Comparison of ENCODE assay signal across 27 cellular contexts in genomic region chr10:21604651-21605050, GRCh38.
"Had no signal": no experiment of that assay in that cellular context is flagged by ENCODE, and none has a peak within 500 bp of the region (broad histone marks: within the 10 kb centered on the region; RNA-seq: fewer than 3 reads in every experiment).

No MANE protein-coding gene starts in this region.

- H3K27ac ChIP-seq: breast epithelium, epithelial cell of prostate, esophagus squamous epithelium, heart right ventricle, left ventricle myocardium inferior, parathyroid adenoma, right lobe of liver, thoracic aorta had no signal

- H3K27ac Mint-ChIP-seq: activated CD8-positive, alpha-beta memory T cell treated with anti-CD3 and anti-CD28 coated beads, Interleukin-2, amount 10 ng/mL, durations not matched to agents 7 days and 5 days; activated CD8-positive, alpha-beta T cell treated with anti-CD3 and anti-CD28 coated beads, Interleukin-2, amount 10 ng/mL, durations not matched to agents 7 days and 5 days; activated naive CD4-positive, alpha-beta T cell treated with anti-CD3 and anti-CD28 coated beads, Interleukin-2, amount 50 U/mL, for 72 hours; activated T-helper 2 cell treated with anti-CD3 and anti-CD28 coated beads, Interferon-gamma antibody, Interleukin-2, Interleukin-4, amounts not matched to agents 10 μg/mL and 5 μg/mL and 100 μg/mL, durations not matched to agents 14 hours and 24 hours and 36 hours; T-helper 1 cell treated with Interleukin-12 subunit alpha and Interleukin-12 subunit beta and Interleukin-4 antibody, amounts not matched to agents 30 μg/mL and 1 μg/mL, for 36 hours had no signal

- H3K4me3 Mint-ChIP-seq: activated CD8-positive, alpha-beta memory T cell treated with anti-CD3 and anti-CD28 coated beads, Interleukin-2, amount 10 ng/mL, durations not matched to agents 7 days and 5 days; activated CD8-positive, alpha-beta T cell treated with anti-CD3 and anti-CD28 coated beads, Interleukin-2, amount 10 ng/mL, durations not matched to agents 7 days and 5 days; naive thymus-derived CD4-positive, alpha-beta T cell; neural crest cell; T-helper 1 cell treated with Interleukin-12 subunit alpha and Interleukin-12 subunit beta and Interleukin-4 antibody, amounts not matched to agents 30 μg/mL and 1 μg/mL, for 36 hours had no signal

- H3K4me1 ChIP-seq: breast epithelium, esophagus squamous epithelium, parathyroid adenoma had no signal

- H3K4me3 ChIP-seq: breast epithelium, esophagus squamous epithelium, heart right ventricle, left ventricle myocardium inferior, lung, right lobe of liver, thoracic aorta had no signal

- H3K27me3 Mint-ChIP-seq: activated CD8-positive, alpha-beta memory T cell treated with anti-CD3 and anti-CD28 coated beads, Interleukin-2, amount 10 ng/mL, durations not matched to agents 7 days and 5 days; naive thymus-derived CD4-positive, alpha-beta T cell had no signal

- H3K9me3 ChIP-seq: breast epithelium, esophagus squamous epithelium, left ventricle myocardium inferior, thoracic aorta had no signal

- H3K36me3 ChIP-seq: breast epithelium, thoracic aorta had no signal

- DNase-seq: activated CD4-positive, alpha-beta T cell treated with anti-CD3 and anti-CD28 coated beads, Interleukin-2, amount 50 U/mL, for 1 hour; activated CD4-positive, CD25-positive, alpha-beta regulatory T cell treated with anti-CD3 and anti-CD28 coated beads, Interleukin-2, amount 50 U/mL, for 72 hours; activated CD8-positive, alpha-beta memory T cell treated with anti-CD3 and anti-CD28 coated beads, Interleukin-2, amount 10 ng/mL, durations not matched to agents 7 days and 5 days; activated CD8-positive, alpha-beta T cell treated with anti-CD3 and anti-CD28 coated beads, Interleukin-2, amount 10 ng/mL, durations not matched to agents 7 days and 5 days; activated T-cell treated with anti-CD3 and anti-CD28 coated beads, Interleukin-2, amount 50 U/mL, for 48 hours; central memory CD4-positive, alpha-beta T cell; esophagus squamous epithelium; foreskin melanocyte; heart right ventricle; kidney glomerular epithelial cell; left ventricle myocardium inferior; occipital lobe; right lobe of liver; stimulated activated CD4-positive, alpha-beta T cell treated with anti-CD3 and anti-CD28 coated beads, Interleukin-2, amount 100 ng/mL, for 48 hours; stimulated activated naive CD4-positive, alpha-beta T cell treated with Interleukin-2 at 50 U/mL for 16 hours; T-helper 9 cell; trophoblast cell had no signal

- H3K9ac ChIP-seq: parathyroid adenoma had no signal

- H3K9me3 Mint-ChIP-seq: activated T-helper 2 cell treated with anti-CD3 and anti-CD28 coated beads, Interferon-gamma antibody, Interleukin-2, Interleukin-4, amounts not matched to agents 10 μg/mL and 5 μg/mL and 100 μg/mL, durations not matched to agents 14 hours and 24 hours and 36 hours; T-helper 1 cell treated with Interleukin-12 subunit alpha and Interleukin-12 subunit beta and Interleukin-4 antibody, amounts not matched to agents 30 μg/mL and 1 μg/mL, for 36 hours had no signal

- H3K27me3 ChIP-seq: breast epithelium, esophagus squamous epithelium, heart right ventricle, right lobe of liver had no signal

- ATAC-seq: activated CD8-positive, alpha-beta memory T cell treated with anti-CD3 and anti-CD28 coated beads, Interleukin-2, amount 10 ng/mL, durations not matched to agents 7 days and 5 days; activated CD8-positive, alpha-beta T cell treated with anti-CD3 and anti-CD28 coated beads, Interleukin-2, amount 10 ng/mL, durations not matched to agents 7 days and 5 days; activated naive CD4-positive, alpha-beta T cell treated with anti-CD3 and anti-CD28 coated beads, Interleukin-2, amount 50 U/mL, for 72 hours; heart right ventricle; naive thymus-derived CD4-positive, alpha-beta T cell had no signal
